ENCODE assay signal across 21 cellular contexts in the genomic region with DNA sequence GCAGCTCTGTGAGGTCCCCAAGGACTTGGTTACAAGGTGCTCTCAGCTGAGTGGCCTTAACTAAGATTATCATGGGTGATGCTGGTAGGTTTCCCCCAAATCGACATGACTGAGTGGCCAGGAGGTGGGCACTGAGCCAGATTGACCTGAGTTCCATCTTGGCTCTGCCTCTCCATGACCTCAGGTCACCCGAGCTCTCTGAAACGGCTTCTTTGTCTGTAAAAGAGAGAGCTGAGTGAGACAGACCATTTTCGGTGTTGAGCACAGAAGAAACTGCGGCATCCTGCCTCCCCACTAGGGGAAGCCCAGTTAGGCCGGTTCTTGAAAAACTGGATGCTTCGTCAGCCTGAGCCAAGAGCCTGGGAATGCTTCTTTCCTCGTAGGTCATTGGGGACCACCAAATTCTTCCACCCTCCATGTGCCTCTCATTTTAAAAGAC. TPM values are rescaled to one million over a fixed set of nuclear protein-coding genes. Genes with fewer than 3 reads are reported as not detected.
DNase-seq lines count a peak whose midpoint lies in the region; ATAC-seq and TF ChIP-seq lines count a peak whose summit lies in the region.
"Had no signal": no experiment of that assay in that cellular context is flagged by ENCODE, and none has a peak within 500 bp of the region (broad histone marks: within the 10 kb centered on the region; RNA-seq: fewer than 3 reads in every experiment).

No MANE protein-coding gene starts in this region.

- no peak overlapping the region for H3K4me2 ChIP-seq in SK-N-SH

- peaks cover 19% of the 10 kb centered on the region for H3K27me3 Mint-ChIP-seq in activated CD4-positive, alpha-beta T cell treated with anti-CD3 and anti-CD28 coated beads, Interleukin-2, amount 10 ng/mL, durations not matched to agents 24 days and 14 days
- peaks cover 5% of the 10 kb centered on the region for H3K27me3 Mint-ChIP-seq in glutamatergic neuron (ENCODE audit: unreplicated experiment)

- no peak for TF ChIP-seq RAD21 in SK-N-SH (IDR thresholded peaks at IDR 0.05; ENCODE audit: low read length)

- H3K27me3 ChIP-seq in SK-N-SH (ENCODE audit: insufficient read depth), result no peaks in the 10 kb centered on the region
- H3K27me3 ChIP-seq: body of pancreas had no signal

- H3K36me3 Mint-ChIP-seq in activated CD4-positive, alpha-beta T cell treated with anti-CD3 and anti-CD28 coated beads, Interleukin-2, amount 10 ng/mL, durations not matched to agents 24 days and 14 days (ENCODE audit: low read depth), result no peaks in the 10 kb centered on the region
- H3K36me3 Mint-ChIP-seq in glutamatergic neuron (ENCODE audit: unreplicated experiment), result no peaks in the 10 kb centered on the region
- H3K36me3 Mint-ChIP-seq: CD8-positive, alpha-beta memory T cell; natural killer cell had no signal

- peaks cover 0 to 3% of the 10 kb centered on the region in 2 experiments; a peak in 1 of 4 replicates for H3K4me1 ChIP-seq in SK-N-SH (ENCODE audit: control insufficient read depth in 1 of 2, insufficient read depth in 2 of 2, low read depth in 1 of 2, low read length in 1 of 2)
- H3K4me1 ChIP-seq: body of pancreas had no signal

- WGBS in SK-N-SH (ENCODE audit: low lambda C conversion rate), result 92% methylated on average over 7 of the region's 8 CpGs

- H3F3A ChIP-seq in SK-N-SH (replicated peaks; ENCODE audit: insufficient read depth), result no peaks in the 10 kb centered on the region

- H3K27ac ChIP-seq in SK-N-SH (ENCODE audit: low read depth in 2 of 2, low read length in 1 of 2), result no peak overlapping the region
- H3K27ac ChIP-seq: body of pancreas, HL-60, stomach had no signal

- H3K9me3 Mint-ChIP-seq in activated CD4-positive, alpha-beta T cell treated with anti-CD3 and anti-CD28 coated beads, Interleukin-2, amount 10 ng/mL, durations not matched to agents 24 days and 14 days, result no peaks in the 10 kb centered on the region
- peaks cover 7% of the 10 kb centered on the region for H3K9me3 Mint-ChIP-seq in glutamatergic neuron (ENCODE audit: unreplicated experiment)
- H3K9me3 Mint-ChIP-seq: activated T-helper 2 cell treated with anti-CD3 and anti-CD28 coated beads, Interferon-gamma antibody, Interleukin-2, Interleukin-4, amounts not matched to agents 10 μg/mL and 5 μg/mL and 100 μg/mL, durations not matched to agents 14 hours and 24 hours and 36 hours; CD8-positive, alpha-beta memory T cell; effector memory CD8-positive, alpha-beta T cell; natural killer cell had no signal

- intact Hi-C loops in activated CD4-positive, alpha-beta T cell treated with anti-CD3 and anti-CD28 coated beads, Interleukin-2, amount 10 ng/mL, durations not matched to agents 24 days and 14 days (cut with micrococcal nuclease), result loop anchor here (10.0 kb wide), 1 partner anchor 152 kb away; no protein-coding TSS in a partner anchor
- intact Hi-C loops in sciatic nerve (cut with DNase I), result no loop called here

- no peaks in the 10 kb centered on the region for H3K36me3 ChIP-seq in SK-N-SH (replicated peaks in 1 of 2; ENCODE audit: control insufficient read depth in 1 of 2, insufficient read depth in 2 of 2, low read length in 1 of 2)
- H3K36me3 ChIP-seq: stomach had no signal

- peak; percentile 40 for TF ChIP-seq CTCF in SK-N-SH (IDR thresholded peaks at IDR 0.05)
- TF ChIP-seq CTCF in glutamatergic neuron (IDR thresholded peaks at IDR 0.05; ENCODE audit: partially characterized antibody, unreplicated experiment), result peak; percentile 47

- no peaks in the 10 kb centered on the region for H4K20me1 ChIP-seq in SK-N-SH (ENCODE audit: insufficient read depth)

- no peaks in the 10 kb centered on the region for H3K79me2 ChIP-seq in SK-N-SH (ENCODE audit: insufficient read depth)

- H3K9me2 ChIP-seq in SK-N-SH, result no peaks in the 10 kb centered on the region

- H3K9me3 ChIP-seq in SK-N-SH, result no peaks in the 10 kb centered on the region
- H3K9me3 ChIP-seq: body of pancreas, stomach had no signal

- no peak for TF ChIP-seq EP300 in SK-N-SH (IDR thresholded peaks at IDR 0.05; ENCODE audit: borderline replicate concordance in 1 of 2, low read depth in 1 of 2, low read length in 1 of 2)

- no peak for DNase-seq in activated CD4-positive, alpha-beta T cell treated with anti-CD3 and anti-CD28 coated beads, Interleukin-2, amount 10 ng/mL, durations not matched to agents 24 days and 14 days
- DNase-seq in activated CD4-positive, alpha-beta T cell treated with anti-CD3 and anti-CD28 coated beads for 48 hours, result no peak
- DNase-seq in SK-N-SH, result no peak
- DNase-seq in glutamatergic neuron, result peak; percentile 36
- peak; percentile 58 for DNase-seq in sciatic nerve (ENCODE audit: low spot score)
- DNase-seq in NCI-H2196 treated with DMSO at 0.1 percent for 48 hours (lab: John Stamatoyannopoulos, UW; ENCODE audit: unreplicated experiment), result no peak
- DNase-seq: activated CD4-positive, alpha-beta T cell treated with anti-CD3 and anti-CD28 coated beads, Interleukin-2, amount 50 U/mL, for 48 hours; body of pancreas; effector memory CD8-positive, alpha-beta T cell; HCEC 1CT; left colon; natural killer cell; NCI-H2029 treated with DMSO at 0.1 percent for 48 hours; SIG-M5; stomach; T1000 had no signal

- no peak overlapping the region for H3K4me3 Mint-ChIP-seq in activated CD4-positive, alpha-beta T cell treated with anti-CD3 and anti-CD28 coated beads, Interleukin-2, amount 10 ng/mL, durations not matched to agents 24 days and 14 days
- no peak overlapping the region for H3K4me3 Mint-ChIP-seq in glutamatergic neuron (ENCODE audit: unreplicated experiment)
- H3K4me3 Mint-ChIP-seq: CD8-positive, alpha-beta memory T cell; effector memory CD8-positive, alpha-beta T cell; natural killer cell had no signal

- H3K9ac ChIP-seq in SK-N-SH, result no peak overlapping the region

- ATAC-seq in sciatic nerve, result peak; percentile 73
- ATAC-seq in HG03095 (IDR thresholded peaks at IDR 0.05; ENCODE audit: unreplicated experiment), result no peak
- ATAC-seq in GM21717 (IDR thresholded peaks at IDR 0.05; ENCODE audit: unreplicated experiment), result no peak
- ATAC-seq: body of pancreas; effector memory CD8-positive, alpha-beta T cell; left colon; natural killer cell had no signal

- H3K27ac Mint-ChIP-seq in activated CD4-positive, alpha-beta T cell treated with anti-CD3 and anti-CD28 coated beads, Interleukin-2, amount 10 ng/mL, durations not matched to agents 24 days and 14 days, result peak overlapping the region; percentile 22
- no peak overlapping the region for H3K27ac Mint-ChIP-seq in glutamatergic neuron (ENCODE audit: unreplicated experiment)
- H3K27ac Mint-ChIP-seq: activated T-helper 2 cell treated with anti-CD3 and anti-CD28 coated beads, Interferon-gamma antibody, Interleukin-2, Interleukin-4, amounts not matched to agents 10 μg/mL and 5 μg/mL and 100 μg/mL, durations not matched to agents 14 hours and 24 hours and 36 hours; effector memory CD8-positive, alpha-beta T cell; natural killer cell had no signal

- no peak overlapping the region for H3K4me3 ChIP-seq in SK-N-SH (ENCODE audit: low read depth in 2 of 2, low read length in 1 of 2)
- H3K4me3 ChIP-seq: body of pancreas, stomach had no signal

- POLR2A ChIA-PET in SK-N-SH (lab: Yijun Ruan, JAX), result no interaction called here

- H3K4me1 Mint-ChIP-seq in activated CD4-positive, alpha-beta T cell treated with anti-CD3 and anti-CD28 coated beads, Interleukin-2, amount 10 ng/mL, durations not matched to agents 24 days and 14 days, result peaks cover 13% of the 10 kb centered on the region
- peaks cover 15% of the 10 kb centered on the region for H3K4me1 Mint-ChIP-seq in glutamatergic neuron (ENCODE audit: low read depth, unreplicated experiment)
- H3K4me1 Mint-ChIP-seq: natural killer cell had no signal

- CTCF ChIA-PET in SK-N-SH (lab: Yijun Ruan, JAX), result interaction anchor here (1.2 to 2.1 kb wide), 5 partner anchors 8 to 14 kb away, joined by 3 to 7 read pairs (median 4); partner anchors contain the start of gene STX16

- H2AFZ ChIP-seq in SK-N-SH (ENCODE audit: low read depth), result no peak overlapping the region

TF ChIP-seq in SK-N-SH, 30 proteins besides CTCF, POLR2A, EP300 and RAD21 (continues in another document):
- TF ChIP-seq ZBTB33 (IDR thresholded peaks at IDR 0.05; ENCODE audit: borderline replicate concordance, low read depth) (no peak), GATA2 (CRISPR knock-in tag; IDR thresholded peaks at IDR 0.05) (no peak)

RNA-seq across cellular contexts. Expression of gene STX16, which starts 14.1 kb away (rescaled TPM):
- total RNA-seq in activated CD4-positive, alpha-beta T cell treated with anti-CD3 and anti-CD28 coated beads, Interleukin-2, amount 10 ng/mL, durations not matched to agents 24 days and 14 days, result 106 and 110 TPM in 2 replicates
- polyA plus RNA-seq in SK-N-SH (2012; rRNA removed), result 63.8 and 90.9 TPM in 2 replicates
- 54.0 and 56.0 TPM in 2 replicates for polyA plus RNA-seq in SK-N-SH (2012; cell fraction: cytosol; rRNA removed)
- polyA plus RNA-seq in SK-N-SH (2012; cell fraction: nucleus; rRNA removed), result 199 and 277 TPM in 2 replicates
- total RNA-seq in glutamatergic neuron (ENCODE audit: unreplicated experiment) (71.2 TPM), sciatic nerve (78.7 TPM)

RNA-seq across cellular contexts. Expression of gene NPEPL1, which starts 55.6 kb away (rescaled TPM):
- total RNA-seq in activated CD4-positive, alpha-beta T cell treated with anti-CD3 and anti-CD28 coated beads, Interleukin-2, amount 10 ng/mL, durations not matched to agents 24 days and 14 days, result 22.3 and 23.1 TPM in 2 replicates
- 2.3 and 2.8 TPM in 2 replicates for polyA plus RNA-seq in SK-N-SH (2012; rRNA removed)
- 0.15 and 0.31 TPM in 2 replicates for polyA plus RNA-seq in SK-N-SH (2012; cell fraction: cytosol; rRNA removed)
- polyA plus RNA-seq in SK-N-SH (2012; cell fraction: nucleus; rRNA removed), result 26.7 and 39.7 TPM in 2 replicates
- 43.2 TPM for total RNA-seq in glutamatergic neuron (ENCODE audit: unreplicated experiment)
- 47.5 TPM for total RNA-seq in sciatic nerve

Comparison
In these comparisons a context has a peak if more than half of its experiments do, and no peak if none do; other contexts are left out.
1. DNase-seq: peak in glutamatergic neuron (single experiment) and sciatic nerve (single experiment); none in activated CD4-positive, alpha-beta T cell treated with anti-CD3 and anti-CD28 coated beads, Interleukin-2, amount 10 ng/mL, durations not matched to agents 24 days and 14 days (single experiment), activated CD4-positive, alpha-beta T cell treated with anti-CD3 and anti-CD28 coated beads for 48 hours (single experiment), SK-N-SH (single experiment) and NCI-H2196 treated with DMSO at 0.1 percent for 48 hours (single experiment).